In the genomic region with DNA sequence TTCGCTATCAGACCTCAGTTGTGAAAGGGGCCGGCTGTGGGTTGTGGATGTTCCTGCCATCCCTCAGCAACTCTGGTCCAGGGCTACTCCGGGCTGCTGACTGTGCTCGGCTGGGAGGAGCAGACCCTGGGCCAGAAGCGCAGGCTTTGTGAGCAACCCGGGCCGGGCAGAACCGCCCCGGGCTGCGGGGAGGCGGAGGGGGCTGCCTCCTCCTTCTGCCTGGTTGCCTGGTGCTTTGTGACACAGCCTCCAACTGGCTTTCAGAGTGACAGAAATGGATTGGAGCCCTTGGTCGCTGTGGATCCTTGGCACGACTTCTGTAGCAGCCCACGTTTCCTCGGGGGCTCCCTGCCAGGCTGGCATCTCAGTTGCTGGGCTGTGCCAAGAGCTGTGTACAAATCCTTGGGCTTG, we compare ENCODE assay signal across 13 cellular contexts. TPM values are rescaled to one million over a fixed set of nuclear protein-coding genes. Genes with fewer than 3 reads are reported as not detected.
DNase-seq lines count a peak whose midpoint lies in the region; ATAC-seq, FAIRE-seq and TF ChIP-seq lines count a peak whose summit lies in the region.
"Had no signal": no experiment of that assay in that cellular context is flagged by ENCODE, and none has a peak within 500 bp of the region (broad histone marks: within the 10 kb centered on the region; RNA-seq: fewer than 3 reads in every experiment).

No MANE protein-coding gene starts in this region.

- in situ Hi-C loops in K562 (cut with MboI), result no loop called here

- H3K9ac ChIP-seq in K562 (ENCODE audit: insufficient read depth in 1 of 2, low read depth in 2 of 2, low read length in 2 of 2) (peak overlapping the region in 1 of 2 experiments; percentile 26; a peak in 1 of 4 replicates), colonic mucosa (ENCODE audit: low read depth in 2 of 2, low read length in 2 of 2) (no peak overlapping the region)

- TF ChIP-seq RAD21 in K562 (CRISPR knock-in tag; conservative IDR thresholded peaks at IDR 0.05 in 1 of 2, IDR thresholded peaks at IDR 0.05 in 1 of 2), result no peak

- H3K4me1 ChIP-seq in left ventricle myocardium inferior (peaks cover 14% of the 10 kb centered on the region), K562 (replicated peaks in 1 of 2; ENCODE audit: control insufficient read depth in 2 of 2, insufficient read depth in 2 of 2, low read length in 2 of 2) (peaks cover 25 to 60% of the 10 kb centered on the region in 2 experiments; a peak in 4 of 5 replicates), left lung (no peaks in the 10 kb centered on the region), tibial nerve (peaks cover 0 to 49% (median 3%) of the 10 kb centered on the region in 4 donors), colonic mucosa (no peaks in the 10 kb centered on the region)

- intact Hi-C loops in Right ventricle myocardium inferior (cut with DNase I) (no loop called here), left ventricle myocardium inferior (cut with micrococcal nuclease) (no loop called here), K562 (cut with micrococcal nuclease) (no loop called here), left lung (cut with DNase I) (no loop called here), colonic mucosa (cut with DNase I) (no loop called here)

- H3K4me3 ChIP-seq in left ventricle myocardium inferior, result no peak overlapping the region
- no peak overlapping the region for H3K4me3 ChIP-seq in K562
- H3K4me3 ChIP-seq in left lung, result no peak overlapping the region
- no peak overlapping the region for H3K4me3 ChIP-seq in tibial nerve
- no peak overlapping the region for H3K4me3 ChIP-seq in colonic mucosa
- H3K4me3 ChIP-seq: sigmoid colon had no signal

- peak overlapping the region; percentile 42; the same call in 1 of the 2 replicates for H2AFZ ChIP-seq in K562 (ENCODE audit: low read depth, low read length)

- H3K27ac ChIP-seq in left ventricle myocardium inferior (replicated peaks), result no peak overlapping the region
- no peak overlapping the region for H3K27ac ChIP-seq in K562 (ENCODE audit: extremely low read depth, low read depth, low read length)
- H3K27ac ChIP-seq in left lung, result no peak overlapping the region
- peak overlapping the region in 3 of 4 donors; percentile 31 to 78 (median 52) for H3K27ac ChIP-seq in tibial nerve
- H3K27ac ChIP-seq in colonic mucosa, result no peak overlapping the region
- H3K27ac ChIP-seq: sigmoid colon had no signal

- DNase-seq in Right ventricle myocardium inferior (ENCODE audit: missing footprints) (peak; percentile 43), left ventricle myocardium inferior (no peak), K562 (ENCODE audit: extremely low read depth in 1 of 4, low spot score in 3 of 4) (no peak), left lung (no peak), tibial nerve (ENCODE audit: low spot score in 2 of 2) (no peak), colonic mucosa (no peak)
- DNase-seq: activated CD8-positive, alpha-beta memory T cell treated with anti-CD3 and anti-CD28 coated beads, Interleukin-2, amount 50 U/mL, for 48 hours; NCI-H510A; SHP77; sigmoid colon had no signal

- ATAC-seq in Right ventricle myocardium inferior, result no peak
- no peak for ATAC-seq in K562
- peak; percentile 38 for ATAC-seq in left lung
- ATAC-seq in activated CD4-positive, CD25-positive, alpha-beta regulatory T cell treated with anti-CD3 and anti-CD28 coated beads, Interleukin-2, amount 50 U/mL, for 24 hours, result no peak
- ATAC-seq in HG02610 (IDR thresholded peaks at IDR 0.05; ENCODE audit: unreplicated experiment), result no peak

- CTCF ChIA-PET in K562 (lab: Yijun Ruan, JAX; ENCODE audit: low intra/inter-chr PET ratio), result no interaction called here

- no peak overlapping the region; the same call in 1 of the 2 replicates for H3K4me2 ChIP-seq in K562 (ENCODE audit: insufficient read depth, low read length)

- WGBS in K562 (ENCODE audit: insufficient coverage, low coverage, missing lambda C conversion rate), result 38% methylated on average over 15 of the region's 15 CpGs
- WGBS in tibial nerve, 2 donors, result 13 to 41% methylated on average over 11 to 15 of the region's 15 CpGs

- TF ChIP-seq CTCF in left ventricle myocardium inferior (IDR thresholded peaks at IDR 0.05; ENCODE audit: borderline replicate concordance) (no peak), K562 (IDR thresholded peaks at IDR 0.05 in 2 of 3, conservative IDR thresholded peaks at IDR 0.05 in 1 of 3; ENCODE audit: insufficient read depth in 2 of 3, low read depth in 1 of 3, low read length in 3 of 3) (no peak), left lung (IDR thresholded peaks at IDR 0.05) (no peak), tibial nerve (IDR thresholded peaks at IDR 0.05) (no peak), colonic mucosa (IDR thresholded peaks at IDR 0.05) (no peak)

- H4K20me1 ChIP-seq in K562 (replicated peaks; ENCODE audit: control insufficient read depth, insufficient read depth, low read length), result no peaks in the 10 kb centered on the region

- no peak for FAIRE-seq in K562 (lab: Jason Lieb, UNC)
- FAIRE-seq: G401.6 had no signal

- H3K27me3 ChIP-seq in left ventricle myocardium inferior (ENCODE audit: low read depth), result peaks cover 95% of the 10 kb centered on the region
- H3K27me3 ChIP-seq in K562 (ENCODE audit: control insufficient read depth in 2 of 2, insufficient read depth in 2 of 2, low read length in 2 of 2), result peaks cover 2 to 16% of the 10 kb centered on the region in 2 experiments; a peak in 3 of 5 replicates
- H3K27me3 ChIP-seq in left lung, result peaks cover 11 to 62% of the 10 kb centered on the region in 2 donors
- H3K27me3 ChIP-seq in tibial nerve, result peaks cover 0 to 28% of the 10 kb centered on the region in 2 donors
- H3K27me3 ChIP-seq in colonic mucosa, result no peaks in the 10 kb centered on the region

- POLR2A ChIA-PET in K562 (lab: Yijun Ruan, JAX), result interaction anchor here (1.4 kb wide), 1 partner anchor 26 kb away, joined by 4 read pairs; no protein-coding TSS in a partner anchor

- TF ChIP-seq EP300 in K562 (IDR thresholded peaks at IDR 0.05; ENCODE audit: low read length), result no peak
- TF ChIP-seq EP300 in tibial nerve (IDR thresholded peaks at IDR 0.05), result peak in 1 of 2 donors; percentile 51

- no peaks in the 10 kb centered on the region for H3K36me3 ChIP-seq in left ventricle myocardium inferior
- no peaks in the 10 kb centered on the region for H3K36me3 ChIP-seq in K562 (ENCODE audit: control insufficient read depth, insufficient read depth, low read length)
- H3K36me3 ChIP-seq in left lung, result no peaks in the 10 kb centered on the region
- H3K36me3 ChIP-seq in tibial nerve, result no peaks in the 10 kb centered on the region
- no peaks in the 10 kb centered on the region for H3K36me3 ChIP-seq in colonic mucosa
- H3K36me3 ChIP-seq: sigmoid colon had no signal

- H3K79me2 ChIP-seq in K562 (ENCODE audit: control insufficient read depth, insufficient read depth, low read length), result no peaks in the 10 kb centered on the region

- H3K9me1 ChIP-seq in K562 (ENCODE audit: control insufficient read depth, insufficient read depth, low read length), result no peaks in the 10 kb centered on the region

- TF ChIP-seq POLR2A in K562 (conservative IDR thresholded peaks at IDR 0.05), result no peak
- no peak for TF ChIP-seq POLR2A in tibial nerve (IDR thresholded peaks at IDR 0.05)

- no TSS peak for BruUV-seq in K562 (replicated peaks; lab: Mats Ljungman, UMichigan)

- H3K9me3 ChIP-seq in left ventricle myocardium inferior (replicated peaks) (no peaks in the 10 kb centered on the region), K562 (replicated peaks; ENCODE audit: control insufficient read depth, insufficient read depth, low read depth, low read length) (no peaks in the 10 kb centered on the region), left lung (no peaks in the 10 kb centered on the region), tibial nerve (no peaks in the 10 kb centered on the region), colonic mucosa (no peaks in the 10 kb centered on the region)
- H3K9me3 ChIP-seq: sigmoid colon had no signal

RNA-seq across cellular contexts. Expression of a gene that starts 10.0 kb away (rescaled TPM):
- total RNA-seq in Right ventricle myocardium inferior (0.03 TPM), left ventricle myocardium inferior (0.05 TPM), K562 (2014; rRNA removed) (not detected in 2 replicates), K562 (2014; rRNA removed; fragmentation: Illumina TruSeq; extraction: Trizol) (0.04 TPM in 1 of 2 replicates, not detected in the other), K562 (2015; rRNA removed; fragmentation: Illumina TruSeq; extraction: Trizol) (under 0.01 TPM in 1 of 2 replicates, not detected in the other), K562 (2021) (not detected in 2 replicates), left lung (under 1 TPM; 0.10 to 0.61 TPM), tibial nerve (1 to 10 TPM in 1 of 4 donors, under 1 TPM in 2, not detected in 1; under 0.01 to 1.2 (median 0.20) TPM), colonic mucosa (under 1 TPM; 0.05 TPM)
- total RNA-seq in K562 (2011; cell fraction: chromatin; rRNA removed; ENCODE audit: low replicate concordance), result not detected in 2 replicates
- not detected in 2 replicates for total RNA-seq in K562 (2011; cell fraction: nucleolus; rRNA removed)
- not detected in 2 replicates for total RNA-seq in K562 (2011; cell fraction: nucleoplasm; rRNA removed)
- polyA plus RNA-seq in K562 (2011; rRNA removed) (0.01 TPM in 1 of 2 replicates, not detected in the other), K562 (2014; fragmentation: Illumina TruSeq; extraction: Trizol) (not detected in 2 replicates), K562 (2014; fragmentation: Nextera tagmentation; extraction: Ambion mirVana) (under 1 TPM in 1 of 2 experiments, not detected in 1; 0.01 TPM), K562 (2014; rRNA removed) (0.01 TPM in 1 of 2 replicates, not detected in the other)
- 0.01 TPM in 1 of 2 replicates, not detected in the other for polyA plus RNA-seq in K562 (2011; cell fraction: cytosol; rRNA removed)
- polyA plus RNA-seq in K562 (2011; cell fraction: nucleus; rRNA removed), result not detected in 2 replicates
- polyA plus RNA-seq in K562 (2012), result 0.01 TPM in 2 replicates
- not detected in 2 replicates for polyA minus RNA-seq in K562 (2011; rRNA and poly(A)+ RNA removed)
- not detected in 2 replicates for polyA minus RNA-seq in K562 (2011; cell fraction: cytosol; rRNA and poly(A)+ RNA removed)
- polyA minus RNA-seq in K562 (2011; cell fraction: nucleus; rRNA and poly(A)+ RNA removed), result not detected in 2 replicates

RNA-seq across cellular contexts. Expression of a gene that starts 20.6 kb away (rescaled TPM):
- total RNA-seq in Right ventricle myocardium inferior (20.1 TPM), left ventricle myocardium inferior (17.2 TPM), K562 (2014; rRNA removed) (286 and 326 TPM in 2 replicates), K562 (2014; rRNA removed; fragmentation: Illumina TruSeq; extraction: Trizol) (69.7 and 100 TPM in 2 replicates), K562 (2015; rRNA removed; fragmentation: Illumina TruSeq; extraction: Trizol) (143 TPM in 2 replicates), K562 (2021) (211 and 212 TPM in 2 replicates), left lung (10 to 100 TPM; 25.7 to 28.0 TPM), tibial nerve (10 to 100 TPM; 28.2 to 56.1 (median 32.3) TPM), colonic mucosa (10 to 100 TPM in 1 of 2 donors, 1 to 10 TPM in 1; 8.5 to 12.4 TPM)
- 61.6 and 182 TPM in 2 replicates for total RNA-seq in K562 (2011; cell fraction: chromatin; rRNA removed; ENCODE audit: low replicate concordance)
- total RNA-seq in K562 (2011; cell fraction: nucleolus; rRNA removed), result 209 and 213 TPM in 2 replicates
- total RNA-seq in K562 (2011; cell fraction: nucleoplasm; rRNA removed), result 129 and 143 TPM in 2 replicates
- polyA plus RNA-seq in K562 (2011; rRNA removed) (138 and 190 TPM in 2 replicates), K562 (2014; fragmentation: Illumina TruSeq; extraction: Trizol) (185 and 189 TPM in 2 replicates), K562 (2014; fragmentation: Nextera tagmentation; extraction: Ambion mirVana) (10 to 100 TPM; 12.4 to 25.9 TPM), K562 (2014; rRNA removed) (270 and 279 TPM in 2 replicates)
- 297 and 419 TPM in 2 replicates for polyA plus RNA-seq in K562 (2011; cell fraction: cytosol; rRNA removed)
- 289 and 315 TPM in 2 replicates for polyA plus RNA-seq in K562 (2011; cell fraction: nucleus; rRNA removed)
- 217 and 239 TPM in 2 replicates for polyA plus RNA-seq in K562 (2012)
- polyA minus RNA-seq in K562 (2011; rRNA and poly(A)+ RNA removed), result 95.3 and 109 TPM in 2 replicates
- polyA minus RNA-seq in K562 (2011; cell fraction: cytosol; rRNA and poly(A)+ RNA removed), result 94.6 and 115 TPM in 2 replicates
- 71.6 and 96.6 TPM in 2 replicates for polyA minus RNA-seq in K562 (2011; cell fraction: nucleus; rRNA and poly(A)+ RNA removed)

RNA-seq across cellular contexts. Expression of a gene that starts 34.4 kb away (rescaled TPM):
- total RNA-seq in Right ventricle myocardium inferior (18.3 TPM), left ventricle myocardium inferior (16.6 TPM), K562 (2014; rRNA removed) (89.3 and 118 TPM in 2 replicates), K562 (2014; rRNA removed; fragmentation: Illumina TruSeq; extraction: Trizol) (15.5 and 26.8 TPM in 2 replicates), K562 (2015; rRNA removed; fragmentation: Illumina TruSeq; extraction: Trizol) (53.7 and 57.5 TPM in 2 replicates), K562 (2021) (81.6 and 85.8 TPM in 2 replicates), left lung (10 to 100 TPM; 49.0 to 95.8 TPM), tibial nerve (100 to 1,000 TPM in 1 of 4 donors, 10 to 100 TPM in 3; 35.6 to 118 (median 76.0) TPM), colonic mucosa (10 to 100 TPM; 18.2 to 34.9 TPM)
- total RNA-seq in K562 (2011; cell fraction: chromatin; rRNA removed; ENCODE audit: low replicate concordance), result 54.8 and 123 TPM in 2 replicates
- 175 TPM in 2 replicates for total RNA-seq in K562 (2011; cell fraction: nucleolus; rRNA removed)
- total RNA-seq in K562 (2011; cell fraction: nucleoplasm; rRNA removed), result 116 and 126 TPM in 2 replicates
- polyA plus RNA-seq in K562 (2011; rRNA removed) (48.5 and 76.2 TPM in 2 replicates), K562 (2014; fragmentation: Illumina TruSeq; extraction: Trizol) (81.4 and 99.0 TPM in 2 replicates), K562 (2014; fragmentation: Nextera tagmentation; extraction: Ambion mirVana) (10 to 100 TPM; 31.4 to 51.5 TPM), K562 (2014; rRNA removed) (105 TPM in 2 replicates)
- polyA plus RNA-seq in K562 (2011; cell fraction: cytosol; rRNA removed), result 121 and 255 TPM in 2 replicates
- 125 and 161 TPM in 2 replicates for polyA plus RNA-seq in K562 (2011; cell fraction: nucleus; rRNA removed)
- polyA plus RNA-seq in K562 (2012), result 83.4 and 188 TPM in 2 replicates
- 17.2 and 22.0 TPM in 2 replicates for polyA minus RNA-seq in K562 (2011; rRNA and poly(A)+ RNA removed)
- 47.0 and 66.3 TPM in 2 replicates for polyA minus RNA-seq in K562 (2011; cell fraction: cytosol; rRNA and poly(A)+ RNA removed)
- polyA minus RNA-seq in K562 (2011; cell fraction: nucleus; rRNA and poly(A)+ RNA removed), result 18.8 and 20.9 TPM in 2 replicates

RNA-seq across cellular contexts. Expression of a gene that starts 37.6 kb away (rescaled TPM):
- 11.8 TPM for total RNA-seq in Right ventricle myocardium inferior
- 10.3 TPM for total RNA-seq in left ventricle myocardium inferior
- 3.1 and 10.3 TPM in 2 replicates for total RNA-seq in K562 (2011; cell fraction: chromatin; rRNA removed; ENCODE audit: low replicate concordance)
- total RNA-seq in K562 (2011; cell fraction: nucleolus; rRNA removed), result 13.0 and 14.1 TPM in 2 replicates
- 7.6 and 11.3 TPM in 2 replicates for total RNA-seq in K562 (2011; cell fraction: nucleoplasm; rRNA removed)
- total RNA-seq in K562 (2014; rRNA removed), result 44.1 and 44.9 TPM in 2 replicates
- total RNA-seq in K562 (2014; rRNA removed; fragmentation: Illumina TruSeq; extraction: Trizol), result 9.6 and 15.2 TPM in 2 replicates
- 23.8 and 24.5 TPM in 2 replicates for total RNA-seq in K562 (2015; rRNA removed; fragmentation: Illumina TruSeq; extraction: Trizol)
- 23.2 and 24.9 TPM in 2 replicates for total RNA-seq in K562 (2021)
- 35.2 and 64.0 TPM in 2 replicates for polyA plus RNA-seq in K562 (2011; rRNA removed)
- 96.3 and 104 TPM in 2 replicates for polyA plus RNA-seq in K562 (2011; cell fraction: cytosol; rRNA removed)
- polyA plus RNA-seq in K562 (2011; cell fraction: nucleus; rRNA removed), result 14.1 and 20.6 TPM in 2 replicates
- polyA plus RNA-seq in K562 (2012), result 26.0 and 39.2 TPM in 2 replicates
- 34.1 and 34.7 TPM in 2 replicates for polyA plus RNA-seq in K562 (2014; fragmentation: Illumina TruSeq; extraction: Trizol)
- 10 to 100 TPM; 10.6 to 16.4 TPM for polyA plus RNA-seq in K562 (2014; fragmentation: Nextera tagmentation; extraction: Ambion mirVana)
- polyA plus RNA-seq in K562 (2014; rRNA removed), result 45.8 and 49.6 TPM in 2 replicates
- polyA minus RNA-seq in K562 (2011; rRNA and poly(A)+ RNA removed), result 15.9 and 20.2 TPM in 2 replicates
- 14.4 and 33.6 TPM in 2 replicates for polyA minus RNA-seq in K562 (2011; cell fraction: cytosol; rRNA and poly(A)+ RNA removed)
- polyA minus RNA-seq in K562 (2011; cell fraction: nucleus; rRNA and poly(A)+ RNA removed), result 6.2 and 9.4 TPM in 2 replicates
- 10 to 100 TPM; 13.4 to 15.2 TPM for total RNA-seq in left lung
- total RNA-seq in tibial nerve, result 10 to 100 TPM in 3 of 4 donors, 1 to 10 TPM in 1; 9.6 to 18.2 (median 13.8) TPM
- 10 to 100 TPM in 1 of 2 donors, 1 to 10 TPM in 1; 9.2 to 12.4 TPM for total RNA-seq in colonic mucosa

RNA-seq across cellular contexts. Expression of a gene that starts 46.9 kb away (rescaled TPM):
- total RNA-seq in Right ventricle myocardium inferior (19.0 TPM), left ventricle myocardium inferior (20.2 TPM), K562 (2014; rRNA removed) (11.6 and 14.7 TPM in 2 replicates), K562 (2014; rRNA removed; fragmentation: Illumina TruSeq; extraction: Trizol) (2.6 and 3.9 TPM in 2 replicates), K562 (2015; rRNA removed; fragmentation: Illumina TruSeq; extraction: Trizol) (6.1 and 6.7 TPM in 2 replicates), K562 (2021) (15.7 and 16.4 TPM in 2 replicates), left lung (10 to 100 TPM; 13.8 to 21.1 TPM), tibial nerve (10 to 100 TPM; 24.1 to 59.4 (median 35.7) TPM), colonic mucosa (1 to 10 TPM; 5.3 to 7.5 TPM)
- total RNA-seq in K562 (2011; cell fraction: chromatin; rRNA removed; ENCODE audit: low replicate concordance), result 25.1 and 57.8 TPM in 2 replicates
- 47.5 and 48.8 TPM in 2 replicates for total RNA-seq in K562 (2011; cell fraction: nucleolus; rRNA removed)
- total RNA-seq in K562 (2011; cell fraction: nucleoplasm; rRNA removed), result 32.2 and 35.3 TPM in 2 replicates
- polyA plus RNA-seq in K562 (2011; rRNA removed) (8.3 and 18.1 TPM in 2 replicates), K562 (2014; fragmentation: Illumina TruSeq; extraction: Trizol) (5.9 and 9.8 TPM in 2 replicates), K562 (2014; fragmentation: Nextera tagmentation; extraction: Ambion mirVana) (1 to 10 TPM in 1 of 2 experiments, under 1 TPM in 1; 0.69 to 1.3 TPM), K562 (2014; rRNA removed) (20.9 and 23.7 TPM in 2 replicates)
- 18.0 and 19.5 TPM in 2 replicates for polyA plus RNA-seq in K562 (2011; cell fraction: cytosol; rRNA removed)
- polyA plus RNA-seq in K562 (2011; cell fraction: nucleus; rRNA removed), result 93.3 and 93.5 TPM in 2 replicates
- 11.8 and 19.7 TPM in 2 replicates for polyA plus RNA-seq in K562 (2012)
- polyA minus RNA-seq in K562 (2011; rRNA and poly(A)+ RNA removed), result 5.7 and 7.3 TPM in 2 replicates
- polyA minus RNA-seq in K562 (2011; cell fraction: cytosol; rRNA and poly(A)+ RNA removed), result 3.5 and 14.7 TPM in 2 replicates
- polyA minus RNA-seq in K562 (2011; cell fraction: nucleus; rRNA and poly(A)+ RNA removed), result 29.5 and 46.7 TPM in 2 replicates

Comparison
In these comparisons a context has a peak if more than half of its experiments do, and no peak if none do; other contexts are left out.
1. H3K27ac ChIP-seq: peak in tibial nerve (3 of 4); none in left ventricle myocardium inferior (single experiment), K562 (single experiment), left lung (0 of 2) and colonic mucosa (single experiment).